In the genomic region with DNA sequence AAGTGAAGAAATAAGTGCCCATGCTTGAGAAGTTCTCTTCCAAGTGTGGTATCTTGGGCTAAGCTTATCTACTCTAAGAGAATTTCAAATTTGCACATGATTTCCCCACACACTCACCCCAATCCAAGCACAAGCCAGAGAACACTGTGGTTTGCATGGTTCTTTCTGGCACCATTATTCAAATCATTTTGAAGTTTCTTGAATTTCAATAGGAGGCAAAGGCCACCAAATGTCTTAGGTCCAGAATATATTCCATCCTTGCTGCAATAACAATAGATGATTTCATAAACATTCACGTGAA, we compare ENCODE assay signal across 26 cellular contexts.
"Had no signal": no experiment of that assay in that cellular context is flagged by ENCODE, and none has a peak within 500 bp of the region (broad histone marks: within the 10 kb centered on the region; RNA-seq: fewer than 3 reads in every experiment).

No MANE protein-coding gene starts in this region.

- H3K4me1 Mint-ChIP-seq: naive B cell; stimulated activated effector memory CD8-positive, alpha-beta T cell treated with anti-CD3 and anti-CD28 coated beads, Interleukin-12 subunit alpha, Interleukin-12 subunit beta, amount 100 ng/mL, for 72 hours had no signal

- H3K4me1 ChIP-seq: esophagus squamous epithelium, parathyroid adenoma, right atrium auricular region, stomach, thyroid gland, vagina had no signal

- ATAC-seq: effector memory CD8-positive, alpha-beta T cell; left lobe of liver; mucosa of descending colon; natural killer cell treated with Interleukin-12 subunit alpha and Interleukin-12 subunit beta and Interleukin-15 and Interleukin-18, amount 100 ng/mL, for 72 hours; sciatic nerve; stimulated activated effector memory CD8-positive, alpha-beta T cell treated with anti-CD3 and anti-CD28 coated beads, Interleukin-12 subunit alpha, Interleukin-12 subunit beta, amount 100 ng/mL, for 72 hours had no signal

- H2AFZ ChIP-seq: parathyroid adenoma had no signal

- H3K27me3 Mint-ChIP-seq: effector memory CD8-positive, alpha-beta T cell; progenitor cell of endocrine pancreas had no signal

- H3K4me3 ChIP-seq: esophagus squamous epithelium, lung, mucosa of descending colon, right atrium auricular region, stomach, thyroid gland, vagina had no signal

- H3K9me3 ChIP-seq: esophagus squamous epithelium, mucosa of descending colon, right atrium auricular region, stomach, thyroid gland, vagina had no signal

- H3K27me3 ChIP-seq: esophagus squamous epithelium, right atrium auricular region, stomach, thyroid gland, vagina had no signal

- H3K79me2 ChIP-seq: parathyroid adenoma had no signal

- H3K9me3 Mint-ChIP-seq: natural killer cell treated with Interleukin-12 subunit alpha and Interleukin-12 subunit beta and Interleukin-15 and Interleukin-18, amount 100 ng/mL, for 72 hours had no signal

- DNase-seq: cortex of kidney; effector memory CD8-positive, alpha-beta T cell; erythroblast; esophagus squamous epithelium; hypothalamus; kidney; mesenchymal stem cell; mucosa of descending colon; naive B cell; stimulated activated CD4-positive, alpha-beta T cell treated with anti-CD3 and anti-CD28 coated beads, Interleukin-2, amount 100 ng/mL, for 24 hours; stimulated activated CD4-positive, alpha-beta T cell treated with anti-CD3 and anti-CD28 coated beads, Interleukin-4, amount 100 ng/mL, for 24 hours; stimulated activated naive CD4-positive, alpha-beta T cell treated with Interleukin-2 at 50 U/mL for 16 hours; stomach; thyroid gland; trophoblast cell had no signal

- H3K36me3 Mint-ChIP-seq: mesothelial cell of epicardium; naive B cell; natural killer cell treated with Interleukin-12 subunit alpha and Interleukin-12 subunit beta and Interleukin-15 and Interleukin-18, amount 100 ng/mL, for 72 hours; stimulated activated effector memory CD8-positive, alpha-beta T cell treated with anti-CD3 and anti-CD28 coated beads, Interleukin-12 subunit alpha, Interleukin-12 subunit beta, amount 100 ng/mL, for 72 hours had no signal

- H3K36me3 ChIP-seq: esophagus squamous epithelium, right atrium auricular region, stomach, thyroid gland, vagina had no signal

- H3K9ac ChIP-seq: parathyroid adenoma had no signal

- H3K27ac ChIP-seq: esophagus squamous epithelium, parathyroid adenoma, right atrium auricular region, stomach, thyroid gland, vagina had no signal

- H3K4me3 Mint-ChIP-seq: effector memory CD8-positive, alpha-beta T cell; mesothelial cell of epicardium; naive B cell; natural killer cell treated with Interleukin-12 subunit alpha and Interleukin-12 subunit beta and Interleukin-15 and Interleukin-18, amount 100 ng/mL, for 72 hours; neural crest cell; stimulated activated effector memory CD8-positive, alpha-beta T cell treated with anti-CD3 and anti-CD28 coated beads, Interleukin-12 subunit alpha, Interleukin-12 subunit beta, amount 100 ng/mL, for 72 hours had no signal
